ENCODE assay signal across 9 cellular contexts in genomic region chr10:92691591-92692084, GRCh38. TPM values are rescaled to one million over a fixed set of nuclear protein-coding genes. Genes with fewer than 3 reads are reported as not detected.
DNase-seq lines count a peak whose midpoint lies in the region; ATAC-seq and TF ChIP-seq lines count a peak whose summit lies in the region.
"Had no signal": no experiment of that assay in that cellular context is flagged by ENCODE, and none has a peak within 500 bp of the region (broad histone marks: within the 10 kb centered on the region; RNA-seq: fewer than 3 reads in every experiment).

No MANE protein-coding gene starts in this region.

- no peak for TF ChIP-seq POLR2A in heart left ventricle (IDR thresholded peaks at IDR 0.05)

- peak overlapping the region in 11 of 12 donors; percentile 25 to 81 (median 66) for H3K4me3 ChIP-seq in heart left ventricle
- H3K4me3 ChIP-seq in psoas muscle, result peak overlapping the region; percentile 70
- H3K4me3 ChIP-seq in MG63, result no peak overlapping the region; the same call in 1 of the 2 replicates
- H3K4me3 ChIP-seq: cardiac muscle cell had no signal

- 11 to 28% (median 23%) methylated on average over 30 to 35 of the region's 35 CpGs for WGBS in heart left ventricle, 4 donors
- WGBS in psoas muscle, 3 donors, result 34 to 40% (median 34%) methylated on average over 35 of the region's 35 CpGs

- H3K9me3 ChIP-seq in heart left ventricle (no peaks in the 10 kb centered on the region), psoas muscle (no peaks in the 10 kb centered on the region), MG63 (no peaks in the 10 kb centered on the region)

- in situ Hi-C loops in GM13976 (cut with MboI; ENCODE audit: low sequenced_read_pairs, unreplicated experiment), result no loop called here

- intact Hi-C loops in heart left ventricle (cut with DNase I), result loop anchor here in 9 of 10 donors (2.0 to 10.0 kb wide), 7 partner anchors 63 to 153 kb away; partner anchors contain the start of genes EXOC6 (in 2 of the 9) and KIF11 (in 1 of the 9)
- intact Hi-C loops in psoas muscle (cut with DNase I), result loop anchor here in 1 of 2 donors (10.0 kb wide), 1 partner anchor 123 kb away; no protein-coding TSS in a partner anchor

- H3K36me3 ChIP-seq in heart left ventricle, result peaks cover 0 to 35% (median 14%) of the 10 kb centered on the region in 9 donors
- peaks cover 0 to 10% of the 10 kb centered on the region in 2 donors for H3K36me3 ChIP-seq in psoas muscle (ENCODE audit: insufficient read depth in 1 of 2, low read depth in 1 of 2)
- H3K36me3 ChIP-seq in MG63, result peaks cover 8% of the 10 kb centered on the region
- H3K36me3 ChIP-seq: cardiac muscle cell had no signal

- H3K27ac ChIP-seq in VCaP (peak overlapping the region; percentile 47), heart left ventricle (peak overlapping the region in 11 of 12 donors; percentile 70 to 95 (median 92)), psoas muscle (peak overlapping the region; percentile 72)
- H3K27ac ChIP-seq: cardiac muscle cell had no signal

- DNase-seq in GM13976 (ENCODE audit: low spot score), result peak; percentile 58
- DNase-seq in heart left ventricle, result peak; percentile 63 to 85 (median 73)
- DNase-seq in psoas muscle, result peak; percentile 56 to 73
- no peak for DNase-seq in MG63
- DNase-seq in AG08395 (ENCODE audit: low spot score), result no peak

- TF ChIP-seq CTCF in GM13976 (IDR thresholded peaks at IDR 0.05; ENCODE audit: borderline replicate concordance, control extremely low read depth, extremely low read depth, insufficient read depth, missing control alignments), result no peak
- TF ChIP-seq CTCF in VCaP (conservative IDR thresholded peaks at IDR 0.05), result no peak
- TF ChIP-seq CTCF in heart left ventricle (IDR thresholded peaks at IDR 0.05), result no peak
- no peak for TF ChIP-seq CTCF in psoas muscle (IDR thresholded peaks at IDR 0.05)

- H3K4me1 ChIP-seq in heart left ventricle (peaks cover 0 to 59% (median 8%) of the 10 kb centered on the region in 12 donors), psoas muscle (peaks cover 13% of the 10 kb centered on the region)

- H3K27me3 ChIP-seq in heart left ventricle (peaks cover 2 to 58% (median 51%) of the 10 kb centered on the region in 9 donors), psoas muscle (ENCODE audit: insufficient read depth in 3 of 3, low read length in 2 of 3) (peaks cover 0 to 81% (median 38%) of the 10 kb centered on the region in 3 donors), MG63 (no peaks in the 10 kb centered on the region)

- peak; percentile 24 to 75 (median 40) for ATAC-seq in heart left ventricle
- ATAC-seq in psoas muscle, result peak in 3 of 4 donors; percentile 19 to 49 (median 23)
- no peak for ATAC-seq in GM21723 (IDR thresholded peaks at IDR 0.05; ENCODE audit: unreplicated experiment)
- no peak for ATAC-seq in GM19324 (IDR thresholded peaks at IDR 0.05; ENCODE audit: low FRiP score, unreplicated experiment)

RNA-seq across cellular contexts. Expression of gene HHEX, which starts 1.9 kb away (rescaled TPM):
- total RNA-seq in heart left ventricle (10 to 100 TPM in 1 of 9 donors, 1 to 10 TPM in 8; 1.5 to 14.0 (median 4.1) TPM), psoas muscle (1 to 10 TPM; 1.7 to 3.3 (median 2.6) TPM)
- polyA plus RNA-seq in heart left ventricle (1 to 10 TPM; 2.6 to 3.5 TPM), psoas muscle (1 to 10 TPM; 1.5 to 2.0 (median 1.9) TPM)
- total RNA-seq in MG63 (2014; rRNA removed; shearing (Covaris generic); ENCODE audit: low replicate concordance), result 4.2 and 9.6 TPM in 2 replicates

Comparison
In these comparisons a context has a peak if more than half of its experiments do, and no peak if none do; other contexts are left out.
1. DNase-seq: peak in GM13976 (single experiment), heart left ventricle (5 of 5) and psoas muscle (2 of 2); none in MG63 (single experiment) and AG08395 (single experiment).
2. ATAC-seq: peak in heart left ventricle (4 of 4) and psoas muscle (3 of 4); none in GM21723 (single experiment) and GM19324 (single experiment).
3. Peak in every context shown above with its lines, with median percentiles within 50 percentile points of each other: H3K27ac ChIP-seq.